Comparison of ENCODE assay signal across 9 cellular contexts in the genomic region with DNA sequence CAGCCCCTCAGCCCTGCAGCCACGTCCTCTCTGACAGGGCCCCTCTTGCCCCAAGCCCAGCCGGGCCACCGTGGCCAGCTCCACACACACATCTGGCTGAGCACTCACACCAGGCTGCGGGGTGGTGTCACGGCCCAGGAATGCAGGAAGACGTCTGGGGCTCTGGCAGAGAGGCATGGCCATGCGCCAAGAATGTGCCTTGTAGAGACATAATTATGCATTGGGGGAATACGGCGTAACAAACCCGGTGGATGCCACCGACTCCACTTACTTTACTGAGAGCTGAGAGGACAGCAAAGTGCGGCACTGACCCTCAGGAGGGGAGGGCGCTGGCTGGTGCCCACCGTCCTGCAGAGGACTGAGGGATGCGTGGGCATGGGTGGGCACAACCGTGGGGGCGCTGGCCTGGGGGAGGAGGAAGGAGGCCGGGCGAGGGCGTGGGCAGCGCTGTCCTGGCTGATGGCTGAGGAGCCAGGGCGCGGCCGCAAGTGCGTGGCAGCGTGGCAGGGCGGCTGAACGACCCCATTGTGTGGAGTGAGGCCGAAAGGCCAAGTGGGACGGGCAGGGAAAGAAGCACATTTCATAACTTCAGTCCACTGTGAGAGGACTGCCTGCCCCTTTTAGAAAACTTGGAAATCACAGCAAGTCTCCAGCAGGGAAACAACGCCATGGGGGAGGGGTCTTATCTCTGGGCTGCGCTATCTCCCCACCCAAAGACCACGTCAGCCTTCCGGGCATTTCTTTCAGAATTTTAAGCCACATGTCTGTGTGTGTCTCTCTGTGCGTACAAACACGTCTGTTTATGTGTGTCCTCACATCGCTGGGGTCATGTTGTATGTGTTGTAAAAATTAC. TPM values are rescaled to one million over a fixed set of nuclear protein-coding genes. Genes with fewer than 3 reads are reported as not detected.
DNase-seq lines count a peak whose midpoint lies in the region; ATAC-seq, FAIRE-seq and TF ChIP-seq lines count a peak whose summit lies in the region.
"Had no signal": no experiment of that assay in that cellular context is flagged by ENCODE, and none has a peak within 500 bp of the region (broad histone marks: within the 10 kb centered on the region; RNA-seq: fewer than 3 reads in every experiment).

No MANE protein-coding gene starts in this region.

- in situ Hi-C loops in K562 (cut with MboI) (no loop called here), transverse colon (cut with MboI; ENCODE audit: low pct_ligation_motif_present in 1 of 4, low pct_unique_long_range_greater_than_20kb in 1 of 4, low sequenced_read_pairs in 3 of 4) (no loop called here)

- no peaks in the 10 kb centered on the region for H3K36me3 Mint-ChIP-seq in activated CD4-positive, alpha-beta T cell treated with anti-CD3 and anti-CD28 coated beads, Interleukin-2, amount 10 ng/mL, durations not matched to agents 24 days and 14 days (ENCODE audit: low read depth)
- H3K36me3 Mint-ChIP-seq: activated naive CD8-positive, alpha-beta T cell treated with anti-CD3 and anti-CD28 coated beads, Interleukin-2, amount 10 ng/mL, durations not matched to agents 7 days and 5 days had no signal

- no peaks in the 10 kb centered on the region for H3K4me1 Mint-ChIP-seq in activated CD4-positive, alpha-beta T cell treated with anti-CD3 and anti-CD28 coated beads, Interleukin-2, amount 10 ng/mL, durations not matched to agents 24 days and 14 days
- H3K4me1 Mint-ChIP-seq: activated naive CD8-positive, alpha-beta T cell treated with anti-CD3 and anti-CD28 coated beads, Interleukin-2, amount 10 ng/mL, durations not matched to agents 7 days and 5 days had no signal

- H3K9ac ChIP-seq in K562 (ENCODE audit: insufficient read depth in 1 of 2, low read depth in 2 of 2, low read length in 2 of 2) = no peak overlapping the region

- ATAC-seq in K562 (peak; percentile 35; the same call in 1 of the 3 replicates), HG02840 (IDR thresholded peaks at IDR 0.05; ENCODE audit: low FRiP score, unreplicated experiment) (no peak)

- no peak overlapping the region for H3K4me3 Mint-ChIP-seq in activated CD4-positive, alpha-beta T cell treated with anti-CD3 and anti-CD28 coated beads, Interleukin-2, amount 10 ng/mL, durations not matched to agents 24 days and 14 days
- H3K4me3 Mint-ChIP-seq: activated naive CD8-positive, alpha-beta T cell treated with anti-CD3 and anti-CD28 coated beads, Interleukin-2, amount 10 ng/mL, durations not matched to agents 7 days and 5 days had no signal

- 32% methylated on average over 32 of the region's 37 CpGs for WGBS in K562 (ENCODE audit: insufficient coverage, low coverage, missing lambda C conversion rate)
- 16 to 30% methylated on average over 11 to 37 of the region's 37 CpGs for WGBS in transverse colon (ENCODE audit: low coverage in 1 of 2), 2 donors

- H3K36me3 ChIP-seq in K562 (ENCODE audit: control insufficient read depth, insufficient read depth, low read length) = no peaks in the 10 kb centered on the region
- no peaks in the 10 kb centered on the region for H3K36me3 ChIP-seq in transverse colon
- H3K36me3 ChIP-seq in OCI-LY7 (ENCODE audit: insufficient read depth, low read length) = no peaks in the 10 kb centered on the region

- no peak; the same call in 1 of the 2 replicates for TF ChIP-seq EP300 in K562 (IDR thresholded peaks at IDR 0.05; ENCODE audit: low read length)
- no peak for TF ChIP-seq EP300 in transverse colon (IDR thresholded peaks at IDR 0.05; ENCODE audit: low read depth)

- TF ChIP-seq CTCF in K562 (IDR thresholded peaks at IDR 0.05 in 2 of 3, conservative IDR thresholded peaks at IDR 0.05 in 1 of 3; ENCODE audit: insufficient read depth in 2 of 3, low read depth in 1 of 3, low read length in 3 of 3) (no peak), transverse colon (IDR thresholded peaks at IDR 0.05) (no peak), OCI-LY7 (conservative IDR thresholded peaks at IDR 0.05; ENCODE audit: low read length) (no peak)

- H3K27me3 Mint-ChIP-seq in activated CD4-positive, alpha-beta T cell treated with anti-CD3 and anti-CD28 coated beads, Interleukin-2, amount 10 ng/mL, durations not matched to agents 24 days and 14 days = peaks cover 4% of the 10 kb centered on the region

- H3K4me3 ChIP-seq in K562 (no peak overlapping the region), transverse colon (peak overlapping the region in 1 of 4 donors; percentile 17), OCI-LY7 (ENCODE audit: low read depth, low read length, poor library complexity, severe bottlenecking) (no peak overlapping the region)

- H3K9me3 ChIP-seq in K562 (replicated peaks; ENCODE audit: control insufficient read depth, insufficient read depth, low read depth, low read length) (no peaks in the 10 kb centered on the region; the same call in 1 of the 2 replicates), transverse colon (no peaks in the 10 kb centered on the region), OCI-LY7 (ENCODE audit: low read length) (no peaks in the 10 kb centered on the region)

- H3K9me1 ChIP-seq in K562 (ENCODE audit: control insufficient read depth, insufficient read depth, low read length) = no peaks in the 10 kb centered on the region

- POLR2A ChIA-PET in K562 (lab: Yijun Ruan, JAX) = no interaction called here
- POLR2A ChIA-PET in OCI-LY7 (lab: Charles Lee) = no interaction called here

- H3K9me2 ChIP-seq in OCI-LY7 (ENCODE audit: insufficient read depth, low read length) = no peaks in the 10 kb centered on the region

- no peak overlapping the region for H3K27ac Mint-ChIP-seq in activated CD4-positive, alpha-beta T cell treated with anti-CD3 and anti-CD28 coated beads, Interleukin-2, amount 10 ng/mL, durations not matched to agents 24 days and 14 days
- H3K27ac Mint-ChIP-seq: activated naive CD8-positive, alpha-beta T cell treated with anti-CD3 and anti-CD28 coated beads, Interleukin-2, amount 10 ng/mL, durations not matched to agents 7 days and 5 days had no signal

- CTCF ChIA-PET in K562 (lab: Yijun Ruan, JAX; ENCODE audit: low intra/inter-chr PET ratio) = no interaction called here
- CTCF ChIA-PET in OCI-LY7 (lab: Charles Lee; ENCODE audit: unreplicated experiment) = no interaction called here

- intact Hi-C loops in K562 (cut with micrococcal nuclease) = no loop called here
- intact Hi-C loops in transverse colon (cut with DNase I; ENCODE audit: low total_unique reads) = no loop called here
- intact Hi-C loops in activated CD4-positive, alpha-beta T cell treated with anti-CD3 and anti-CD28 coated beads, Interleukin-2, amount 10 ng/mL, durations not matched to agents 24 days and 14 days (cut with micrococcal nuclease) = no loop called here
- intact Hi-C loops in OCI-LY7 (cut with micrococcal nuclease; ENCODE audit: unreplicated experiment) = no loop called here

- H3K27me3 ChIP-seq in K562 (ENCODE audit: control insufficient read depth in 2 of 2, insufficient read depth in 2 of 2, low read length in 2 of 2) (peaks cover 20 to 80% of the 10 kb centered on the region in 2 experiments), transverse colon (peaks cover 39% of the 10 kb centered on the region)

- H3K9me3 Mint-ChIP-seq in activated CD4-positive, alpha-beta T cell treated with anti-CD3 and anti-CD28 coated beads, Interleukin-2, amount 10 ng/mL, durations not matched to agents 24 days and 14 days = no peaks in the 10 kb centered on the region
- H3K9me3 Mint-ChIP-seq: activated naive CD8-positive, alpha-beta T cell treated with anti-CD3 and anti-CD28 coated beads, Interleukin-2, amount 10 ng/mL, durations not matched to agents 7 days and 5 days had no signal

- H3K4me2 ChIP-seq in K562 (ENCODE audit: insufficient read depth, low read length) (0 out of 2 replicates have a peak overlapping the region, but pooled peaks have one; percentile 59), OCI-LY7 (ENCODE audit: low read length) (no peak overlapping the region)

- DNase-seq in LHCN-M2 (ENCODE audit: low read depth) (peak; percentile 97), K562 (ENCODE audit: extremely low read depth in 1 of 4, low spot score in 3 of 4) (peak in 1 of 4 experiments; percentile 39), kidney tubule cell (ENCODE audit: low spot score) (peak; percentile 96), transverse colon (peak; percentile 87), cerebellar cortex (ENCODE audit: low spot score) (no peak), OCI-LY7 (ENCODE audit: low spot score) (no peak)
- no peak for DNase-seq in activated CD4-positive, alpha-beta T cell treated with anti-CD3 and anti-CD28 coated beads, Interleukin-2, amount 10 ng/mL, durations not matched to agents 24 days and 14 days
- DNase-seq: activated naive CD8-positive, alpha-beta T cell treated with anti-CD3 and anti-CD28 coated beads, Interleukin-2, amount 10 ng/mL, durations not matched to agents 7 days and 5 days had no signal

- BruUV-seq in K562 (replicated peaks; lab: Mats Ljungman, UMichigan) = no TSS peak
- BruUV-seq in OCI-LY7 (replicated peaks; lab: Mats Ljungman, UMichigan) = no TSS peak

- peak; percentile 51 for FAIRE-seq in K562 (lab: Jason Lieb, UNC)

- TF ChIP-seq POLR2A in K562 (conservative IDR thresholded peaks at IDR 0.05) (no peak), transverse colon (IDR thresholded peaks at IDR 0.05) (no peak)

- H2AFZ ChIP-seq in K562 (ENCODE audit: low read depth, low read length) (no peak overlapping the region), OCI-LY7 (ENCODE audit: low read length) (no peak overlapping the region)

- H3K4me1 ChIP-seq in K562 (replicated peaks in 1 of 2; ENCODE audit: control insufficient read depth in 2 of 2, insufficient read depth in 2 of 2, low read length in 2 of 2) (peaks cover 8 to 42% of the 10 kb centered on the region in 2 experiments; a peak in 4 of 5 replicates), transverse colon (peaks cover 12 to 19% (median 15%) of the 10 kb centered on the region in 4 donors), OCI-LY7 (ENCODE audit: insufficient read depth, low read length, poor library complexity, severe bottlenecking) (peaks cover 8% of the 10 kb centered on the region)

- H3K27ac ChIP-seq in K562 (ENCODE audit: extremely low read depth, low read depth, low read length) (no peak overlapping the region), transverse colon (peak overlapping the region; percentile 20 to 69 (median 58)), OCI-LY7 (ENCODE audit: low read depth, low read length, poor library complexity, severe bottlenecking) (no peak overlapping the region)

- peaks cover 4% of the 10 kb centered on the region; the same call in 1 of the 2 replicates for H4K20me1 ChIP-seq in K562 (replicated peaks; ENCODE audit: control insufficient read depth, insufficient read depth, low read length)
- H4K20me1 ChIP-seq in OCI-LY7 (ENCODE audit: insufficient read depth, low read length) = no peaks in the 10 kb centered on the region

- no peaks in the 10 kb centered on the region for H3K79me2 ChIP-seq in K562 (ENCODE audit: control insufficient read depth, insufficient read depth, low read length)
- H3K79me2 ChIP-seq in OCI-LY7 (ENCODE audit: insufficient read depth, low read depth, low read length) = no peaks in the 10 kb centered on the region

- no peak for TF ChIP-seq RAD21 in K562 (CRISPR knock-in tag; conservative IDR thresholded peaks at IDR 0.05 in 1 of 2, IDR thresholded peaks at IDR 0.05 in 1 of 2)

RNA-seq across cellular contexts. Expression of gene METRNL, which starts 30.6 kb away (rescaled TPM):
- total RNA-seq in LHCN-M2 (2014; rRNA removed) (32.6 and 32.7 TPM in 2 replicates), K562 (2014; rRNA removed) (28.2 and 34.9 TPM in 2 replicates), K562 (2014; rRNA removed; fragmentation: Illumina TruSeq; extraction: Trizol) (2.2 and 2.3 TPM in 2 replicates), K562 (2015; rRNA removed; fragmentation: Illumina TruSeq; extraction: Trizol) (10.7 and 14.2 TPM in 2 replicates), K562 (2021) (25.7 and 31.8 TPM in 2 replicates), transverse colon (100 to 1,000 TPM in 2 of 4 donors, 10 to 100 TPM in 2; 46.8 to 325 (median 112) TPM), OCI-LY7 (2022) (19.3 and 23.3 TPM in 2 replicates)
- 82.0 TPM for polyA plus RNA-seq in LHCN-M2 (2012)
- total RNA-seq in K562 (2011; cell fraction: chromatin; rRNA removed; ENCODE audit: low replicate concordance) = 12.2 and 22.8 TPM in 2 replicates
- total RNA-seq in K562 (2011; cell fraction: nucleolus; rRNA removed) = 23.4 and 25.7 TPM in 2 replicates
- 12.5 and 12.8 TPM in 2 replicates for total RNA-seq in K562 (2011; cell fraction: nucleoplasm; rRNA removed)
- polyA plus RNA-seq in K562 (2011; rRNA removed) (2.9 and 6.2 TPM in 2 replicates), K562 (2014; fragmentation: Illumina TruSeq; extraction: Trizol) (1.7 and 10.2 TPM in 2 replicates), K562 (2014; fragmentation: Nextera tagmentation; extraction: Ambion mirVana) (under 1 TPM; 0.17 to 0.18 TPM), K562 (2014; rRNA removed) (19.5 and 23.5 TPM in 2 replicates)
- polyA plus RNA-seq in K562 (2011; cell fraction: cytosol; rRNA removed) = 14.1 and 23.9 TPM in 2 replicates
- 8.7 and 14.9 TPM in 2 replicates for polyA plus RNA-seq in K562 (2011; cell fraction: nucleus; rRNA removed)
- 24.6 and 38.9 TPM in 2 replicates for polyA plus RNA-seq in K562 (2012)
- polyA minus RNA-seq in K562 (2011; rRNA and poly(A)+ RNA removed) = 1.9 and 2.0 TPM in 2 replicates
- 19.5 and 23.5 TPM in 2 replicates for polyA minus RNA-seq in K562 (2011; cell fraction: cytosol; rRNA and poly(A)+ RNA removed)
- 6.1 and 6.4 TPM in 2 replicates for polyA minus RNA-seq in K562 (2011; cell fraction: nucleus; rRNA and poly(A)+ RNA removed)
- 19.6 and 22.3 TPM in 2 replicates for total RNA-seq in activated CD4-positive, alpha-beta T cell treated with anti-CD3 and anti-CD28 coated beads, Interleukin-2, amount 10 ng/mL, durations not matched to agents 24 days and 14 days
- total RNA-seq in OCI-LY7 (2014; rRNA removed; shearing (Covaris generic)) = 16.9 and 18.8 TPM in 2 replicates

Comparison
In these comparisons a context has a peak if more than half of its experiments do, and no peak if none do; other contexts are left out.
1. DNase-seq: peak in LHCN-M2 (single experiment), kidney tubule cell (single experiment) and transverse colon (single experiment); none in cerebellar cortex (single experiment), activated CD4-positive, alpha-beta T cell treated with anti-CD3 and anti-CD28 coated beads, Interleukin-2, amount 10 ng/mL, durations not matched to agents 24 days and 14 days (single experiment) and OCI-LY7 (single experiment).
2. H3K27ac ChIP-seq: peak in transverse colon (4 of 4); none in K562 (single experiment) and OCI-LY7 (single experiment).